20 cellular contexts compared by ENCODE assay signal in the genomic region with DNA sequence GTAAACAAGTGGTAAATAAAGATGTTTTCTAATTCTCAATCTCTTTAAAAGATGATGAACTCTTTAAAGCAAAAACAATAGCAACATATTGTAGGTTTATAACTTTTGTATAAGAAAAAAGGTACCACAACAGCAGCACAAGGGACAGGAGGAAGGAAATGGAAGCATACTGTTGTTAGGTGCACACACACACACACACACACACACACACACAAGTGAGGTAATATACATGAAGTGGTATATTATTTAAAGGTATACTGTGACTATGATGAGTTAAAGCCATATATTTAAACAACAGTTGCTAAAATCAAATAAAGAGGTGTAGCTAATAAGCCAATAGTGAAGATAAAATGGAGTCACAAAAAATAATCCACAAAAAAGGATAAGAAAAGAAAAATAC.
"Had no signal": no experiment of that assay in that cellular context is flagged by ENCODE, and none has a peak within 500 bp of the region (broad histone marks: within the 10 kb centered on the region; RNA-seq: fewer than 3 reads in every experiment).

No MANE protein-coding gene starts in this region.

- H3K4me3 Mint-ChIP-seq: natural killer cell treated with Interleukin-12 subunit alpha and Interleukin-12 subunit beta and Interleukin-15 and Interleukin-18, amount 100 ng/mL, for 72 hours; neural progenitor cell had no signal

- ATAC-seq: gastroesophageal sphincter; natural killer cell treated with Interleukin-12 subunit alpha and Interleukin-12 subunit beta and Interleukin-15 and Interleukin-18, amount 100 ng/mL, for 72 hours; right cardiac atrium; upper lobe of right lung had no signal

- H3K27me3 ChIP-seq: dorsolateral prefrontal cortex, esophagus muscularis mucosa, gastroesophageal sphincter, pancreas, suprapubic skin, tibial artery, upper lobe of right lung, vagina had no signal

- H3K36me3 Mint-ChIP-seq: natural killer cell treated with Interleukin-12 subunit alpha and Interleukin-12 subunit beta and Interleukin-15 and Interleukin-18, amount 100 ng/mL, for 72 hours; neural progenitor cell had no signal

- H3K9me3 ChIP-seq: esophagus muscularis mucosa, gastroesophageal sphincter, pancreas, suprapubic skin, tibial artery, upper lobe of right lung, vagina had no signal

- H3K4me1 Mint-ChIP-seq: neural progenitor cell had no signal

- H3K27ac ChIP-seq: coronary artery, dorsolateral prefrontal cortex, epithelial cell of prostate, esophagus muscularis mucosa, gastroesophageal sphincter, neural progenitor cell, suprapubic skin, tibial artery, upper lobe of right lung, vagina had no signal

- H3K9me3 Mint-ChIP-seq: natural killer cell treated with Interleukin-12 subunit alpha and Interleukin-12 subunit beta and Interleukin-15 and Interleukin-18, amount 100 ng/mL, for 72 hours; neural progenitor cell had no signal

- DNase-seq: dorsolateral prefrontal cortex; effector memory CD4-positive, alpha-beta T cell; glutamatergic neuron; mammary epithelial cell; nucleus accumbens; pancreas; right cardiac atrium; stimulated activated CD4-positive, alpha-beta T cell treated with anti-CD3 and anti-CD28 coated beads, Interleukin-2, amount 100 ng/mL, for 48 hours; stimulated activated naive CD4-positive, alpha-beta T cell treated with Interleukin-2 at 50 U/mL for 16 hours; tibial artery; upper lobe of right lung had no signal

- H3K27ac Mint-ChIP-seq: natural killer cell treated with Interleukin-12 subunit alpha and Interleukin-12 subunit beta and Interleukin-15 and Interleukin-18, amount 100 ng/mL, for 72 hours; neural progenitor cell; progenitor cell of endocrine pancreas had no signal

- H3K27me3 Mint-ChIP-seq: natural killer cell treated with Interleukin-12 subunit alpha and Interleukin-12 subunit beta and Interleukin-15 and Interleukin-18, amount 100 ng/mL, for 72 hours had no signal
